In genomic region chr1:236959112-236959511, GRCh38 we compare ENCODE assay signal across 9 cellular contexts. TPM values are rescaled to one million over a fixed set of nuclear protein-coding genes. Genes with fewer than 3 reads are reported as not detected.
"Had no signal": no experiment of that assay in that cellular context is flagged by ENCODE, and none has a peak within 500 bp of the region (broad histone marks: within the 10 kb centered on the region; RNA-seq: fewer than 3 reads in every experiment).

No MANE protein-coding gene starts in this region.

- FAIRE-seq: G401.6, GM12878, GM12891, GM12892, GM18507, GM19239 had no signal

- H3K4me3 ChIP-seq: GM12878 had no signal

- ATAC-seq: GM12878 had no signal

- DNase-seq: GDM1, GF-D8 had no signal

RNA-seq across cellular contexts. Expression of gene MT1HL1, which starts 45.1 kb away (rescaled TPM):
- total RNA-seq: G401, GM12878 had no signal
- polyA plus RNA-seq: GM12878 had no signal
